33 cellular contexts compared by ENCODE assay signal in the genomic region with DNA sequence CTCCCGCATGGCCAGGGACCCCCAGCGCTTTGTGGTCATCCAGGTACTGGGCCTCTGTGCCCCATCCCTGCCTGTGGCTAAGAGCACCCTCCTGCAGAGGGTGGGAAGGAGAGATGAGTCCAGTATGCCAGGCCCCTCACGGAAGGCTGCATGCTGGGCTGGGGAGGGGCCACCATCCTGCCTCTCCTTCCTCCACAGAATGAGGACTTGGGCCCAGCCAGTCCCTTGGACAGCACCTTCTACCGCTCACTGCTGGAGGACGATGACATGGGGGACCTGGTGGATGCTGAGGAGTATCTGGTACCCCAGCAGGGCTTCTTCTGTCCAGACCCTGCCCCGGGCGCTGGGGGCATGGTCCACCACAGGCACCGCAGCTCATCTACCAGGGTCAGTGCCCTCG. TPM values are rescaled to one million over a fixed set of nuclear protein-coding genes. Genes with fewer than 3 reads are reported as not detected.
"Had no signal": no experiment of that assay in that cellular context is flagged by ENCODE, and none has a peak within 500 bp of the region (broad histone marks: within the 10 kb centered on the region; RNA-seq: fewer than 3 reads in every experiment).

No MANE protein-coding gene starts in this region.

- H3K9me3 Mint-ChIP-seq: activated B cell treated with CpG ODN at 0.5 μM for 24 hours; activated naive CD4-positive, alpha-beta T cell treated with anti-CD3 and anti-CD28 coated beads for 36 hours; activated naive CD8-positive, alpha-beta T cell treated with anti-CD3 and anti-CD28 coated beads for 36 hours; brain; nephron; T-helper 2 cell treated with Interferon-gamma antibody and Interleukin-4, amounts not matched to agents 5 μg/mL and 100 μg/mL, for 36 hours had no signal

- H3K4me1 ChIP-seq: foreskin keratinocyte had no signal

- H3K27ac ChIP-seq: adrenal gland, coronary artery, dorsolateral prefrontal cortex, esophagus muscularis mucosa, foreskin keratinocyte, heart left ventricle, lower lobe of right lung, neutrophil, ovary, sigmoid colon, testis had no signal

- H3K36me3 Mint-ChIP-seq: activated naive CD8-positive, alpha-beta T cell treated with anti-CD3 and anti-CD28 coated beads for 36 hours had no signal

- H3K9me3 ChIP-seq: adrenal gland, esophagus muscularis mucosa, heart left ventricle, lower lobe of right lung, neutrophil, ovary, sigmoid colon, testis had no signal

- H3K27ac Mint-ChIP-seq: activated B cell treated with CpG ODN at 0.5 μM for 24 hours; activated naive CD4-positive, alpha-beta T cell treated with anti-CD3 and anti-CD28 coated beads for 36 hours; activated naive CD8-positive, alpha-beta T cell treated with anti-CD3 and anti-CD28 coated beads for 36 hours; brain; nephron had no signal

- H3K4me3 ChIP-seq: adrenal gland, coronary artery, dorsolateral prefrontal cortex, esophagus muscularis mucosa, heart left ventricle, lower lobe of right lung, ovary, sigmoid colon, testis had no signal

- H3K4me3 Mint-ChIP-seq: activated B cell treated with CpG ODN at 0.5 μM for 24 hours; activated naive CD4-positive, alpha-beta T cell treated with anti-CD3 and anti-CD28 coated beads for 36 hours; activated naive CD8-positive, alpha-beta T cell treated with anti-CD3 and anti-CD28 coated beads for 36 hours; T-helper 2 cell treated with Interferon-gamma antibody and Interleukin-4, amounts not matched to agents 5 μg/mL and 100 μg/mL, for 36 hours had no signal

- DNase-seq: activated B cell treated with CpG ODN at 0.5 μM for 24 hours; activated CD4-positive, alpha-beta T cell treated with anti-CD3 and anti-CD28 coated beads for 4 hours; activated CD4-positive, alpha-beta T cell treated with anti-CD3 and anti-CD28 coated beads, Interleukin-2, amount 50 U/mL, for 4 hours; activated CD8-positive, alpha-beta memory T cell treated with anti-CD3 and anti-CD28 coated beads for 24 hours; activated effector memory CD4-positive, alpha-beta T cell treated with anti-CD3 and anti-CD28 coated beads, Interleukin-2, amount 50 U/mL, for 16 hours; activated naive CD4-positive, alpha-beta T cell treated with anti-CD3 and anti-CD28 coated beads for 36 hours; activated naive CD8-positive, alpha-beta T cell treated with anti-CD3 and anti-CD28 coated beads for 36 hours; adrenal gland; dorsolateral prefrontal cortex; foreskin keratinocyte; heart left ventricle; hypothalamus; lower lobe of right lung; mesendoderm; ovary; sigmoid colon; small intestine; stimulated activated CD4-positive, alpha-beta T cell treated with anti-CD3 and anti-CD28 coated beads, Interleukin-2, amount 100 ng/mL, for 24 hours; stimulated activated naive CD8-positive, alpha-beta T cell treated with anti-CD3 and anti-CD28 coated beads, Interleukin-15, Interleukin-2, amounts not matched to agents 100 U/mL and 50 U/mL, for 24 hours; T-helper 1 cell; testis; trophoblast cell had no signal

- H3K36me3 ChIP-seq: adrenal gland, ovary had no signal

- ATAC-seq: foreskin keratinocyte; heart left ventricle; left lobe of liver; lower lobe of right lung; stimulated activated naive CD8-positive, alpha-beta T cell treated with anti-CD3 and anti-CD28 coated beads, Interleukin-15, Interleukin-2, amounts not matched to agents 100 U/mL and 50 U/mL, for 24 hours had no signal

- FAIRE-seq: small intestine had no signal

- H3K27me3 Mint-ChIP-seq: activated B cell treated with CpG ODN at 0.5 μM for 24 hours; activated naive CD8-positive, alpha-beta T cell treated with anti-CD3 and anti-CD28 coated beads for 36 hours; brain; progenitor cell of endocrine pancreas had no signal

- H3K27me3 ChIP-seq: adrenal gland, dorsolateral prefrontal cortex, esophagus muscularis mucosa, foreskin keratinocyte, heart left ventricle, ovary, sigmoid colon, testis had no signal

RNA-seq across cellular contexts. Expression of a gene that starts 11.1 kb away (rescaled TPM):
- total RNA-seq: cerebellum, mononuclear cell had no signal

RNA-seq across cellular contexts. Expression of a gene that starts 58.4 kb away (rescaled TPM):
- total RNA-seq: activated B cell treated with CpG ODN at 0.5 μM for 24 hours; activated naive CD4-positive, alpha-beta T cell treated with anti-CD3 and anti-CD28 coated beads for 36 hours; activated naive CD8-positive, alpha-beta T cell treated with anti-CD3 and anti-CD28 coated beads for 36 hours; foreskin keratinocyte; kidney epithelial cell; mononuclear cell had no signal
